9 cellular contexts compared by ENCODE assay signal in the genomic region with DNA sequence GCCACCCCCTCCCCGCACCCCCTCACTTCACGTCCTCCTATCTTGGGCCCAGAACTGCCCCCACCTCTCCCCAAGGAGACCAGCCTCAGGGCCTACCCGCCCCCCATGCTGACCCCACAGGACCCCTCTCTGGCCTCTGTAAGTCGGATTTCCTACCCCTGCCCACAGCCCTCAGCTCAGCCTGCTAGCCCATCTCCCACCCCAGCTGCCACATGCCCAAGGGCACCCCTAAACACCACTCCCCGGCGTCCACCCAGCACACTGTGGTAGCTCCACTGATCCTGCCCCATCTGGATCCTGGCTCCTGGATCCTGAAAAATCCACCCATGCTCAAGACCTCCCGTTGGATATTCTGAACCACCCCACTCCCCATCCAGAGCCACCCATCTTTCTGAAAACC. TPM values are rescaled to one million over a fixed set of nuclear protein-coding genes. Genes with fewer than 3 reads are reported as not detected.
DNase-seq lines count a peak whose midpoint lies in the region; ATAC-seq, FAIRE-seq and TF ChIP-seq lines count a peak whose summit lies in the region.
"Had no signal": no experiment of that assay in that cellular context is flagged by ENCODE, and none has a peak within 500 bp of the region (broad histone marks: within the 10 kb centered on the region; RNA-seq: fewer than 3 reads in every experiment).

No MANE protein-coding gene starts in this region.

- H3K27me3 ChIP-seq in brain microvascular endothelial cell (replicated peaks) (no peaks in the 10 kb centered on the region), muscle layer of colon (ENCODE audit: control insufficient read depth in 1 of 2, insufficient read depth in 2 of 2, low read length in 2 of 2) (no peaks in the 10 kb centered on the region)

- TF ChIP-seq CTCF in A549 (IDR thresholded peaks at IDR 0.05) (no peak), HFFc6 (IDR thresholded peaks at IDR 0.05) (no peak), brain microvascular endothelial cell (IDR thresholded peaks at IDR 0.05; ENCODE audit: low read depth, low read length, missing control alignments) (no peak)

- CTCF ChIA-PET in A549 (lab: Yijun Ruan, JAX), result interaction anchor here (1.5 to 3.3 kb wide), 4 partner anchors 22 to 262 kb away, joined by 3 to 20 read pairs (median 8); no protein-coding TSS in a partner anchor

- no peaks in the 10 kb centered on the region for H3K36me3 Mint-ChIP-seq in HFFc6 (ENCODE audit: low read depth)

- H3K9ac ChIP-seq in muscle layer of colon (ENCODE audit: low read length), result no peak overlapping the region

- H3K36me3 ChIP-seq in brain microvascular endothelial cell (replicated peaks) (no peaks in the 10 kb centered on the region), muscle layer of colon (ENCODE audit: insufficient read depth, low read length) (no peaks in the 10 kb centered on the region)

- in situ Hi-C loops in brain microvascular endothelial cell (cut with HindIII; ENCODE audit: low pct_ligation_motif_present, low sequenced_read_pairs), result no loop called here

- no peak for DNase-seq in A549 (ENCODE audit: low read depth in 1 of 2, low spot score in 1 of 2)
- DNase-seq in HFFc6, result no peak
- DNase-seq in brain microvascular endothelial cell, result no peak
- DNase-seq in HUDEP-2 (lab: John Stamatoyannopoulos, UW; ENCODE audit: unreplicated experiment in 76 of 76), result no peak
- DNase-seq in NCI-H2081 (lab: John Stamatoyannopoulos, UW), result no peak
- DNase-seq in AG20443 (ENCODE audit: low spot score), result no peak
- no peak for DNase-seq in GM19239 (ENCODE audit: insufficient read length, low spot score)
- DNase-seq: SHP77 had no signal

- peak overlapping the region; percentile 80 for H3K4me3 Mint-ChIP-seq in HFFc6

- H3K4me1 ChIP-seq in A549, result peaks cover 10% of the 10 kb centered on the region; the same call in 1 of the 3 replicates
- H3K4me1 ChIP-seq in muscle layer of colon (ENCODE audit: insufficient read depth, low read length), result peaks cover 22% of the 10 kb centered on the region

- no peak for FAIRE-seq in A549 (lab: Jason Lieb, UNC)
- FAIRE-seq in GM19239 (lab: Jason Lieb, UNC), result no peak

- ATAC-seq in A549, result no peak

- no peak for TF ChIP-seq EP300 in A549 (IDR thresholded peaks at IDR 0.05)

- peaks cover 39% of the 10 kb centered on the region for H3K4me1 Mint-ChIP-seq in HFFc6 (ENCODE audit: low read depth)

- H3K4me2 ChIP-seq in A549, result peak overlapping the region; percentile 84

- H3K9me3 ChIP-seq in A549 (no peaks in the 10 kb centered on the region), muscle layer of colon (ENCODE audit: low read length) (no peaks in the 10 kb centered on the region)

- no peak for TF ChIP-seq POLR2A in A549 (IDR thresholded peaks at IDR 0.05; ENCODE audit: low read length)

- H3K27ac ChIP-seq in A549 (peak overlapping the region in 1 of 2 experiments; percentile 85; a peak in 3 of 6 replicates), brain microvascular endothelial cell (no peak overlapping the region), muscle layer of colon (ENCODE audit: low read depth, low read length) (no peak overlapping the region)

- 59% methylated on average over 3 of the region's 7 CpGs for WGBS in A549 (ENCODE audit: missing lambda C conversion rate)

- peaks cover 11% of the 10 kb centered on the region for H3K27me3 Mint-ChIP-seq in HFFc6 (ENCODE audit: insufficient read depth)

- peak overlapping the region; percentile 39 for H3K27ac Mint-ChIP-seq in HFFc6

- no peak for TF ChIP-seq RAD21 in A549 (conservative IDR thresholded peaks at IDR 0.05 in 1 of 2, IDR thresholded peaks at IDR 0.05 in 1 of 2)

- H3K9me3 Mint-ChIP-seq in HFFc6, result no peaks in the 10 kb centered on the region

- POLR2A ChIA-PET in A549 (lab: Yijun Ruan, JAX), result no interaction called here

- H3K4me3 ChIP-seq in A549, result peak overlapping the region; percentile 89
- peak overlapping the region; percentile 65 for H3K4me3 ChIP-seq in brain microvascular endothelial cell (ENCODE audit: low read depth, low read length)
- H3K4me3 ChIP-seq in muscle layer of colon (ENCODE audit: low read depth in 1 of 2, low read length in 2 of 2), result peak overlapping the region; percentile 35 to 65

TF ChIP-seq in A549, 52 proteins besides CTCF, POLR2A, EP300 and RAD21:
- no peak for TF ChIP-seq CBX2 (IDR thresholded peaks at IDR 0.05; ENCODE audit: borderline replicate concordance, low read depth)
- TF ChIP-seq, protein P1, sequence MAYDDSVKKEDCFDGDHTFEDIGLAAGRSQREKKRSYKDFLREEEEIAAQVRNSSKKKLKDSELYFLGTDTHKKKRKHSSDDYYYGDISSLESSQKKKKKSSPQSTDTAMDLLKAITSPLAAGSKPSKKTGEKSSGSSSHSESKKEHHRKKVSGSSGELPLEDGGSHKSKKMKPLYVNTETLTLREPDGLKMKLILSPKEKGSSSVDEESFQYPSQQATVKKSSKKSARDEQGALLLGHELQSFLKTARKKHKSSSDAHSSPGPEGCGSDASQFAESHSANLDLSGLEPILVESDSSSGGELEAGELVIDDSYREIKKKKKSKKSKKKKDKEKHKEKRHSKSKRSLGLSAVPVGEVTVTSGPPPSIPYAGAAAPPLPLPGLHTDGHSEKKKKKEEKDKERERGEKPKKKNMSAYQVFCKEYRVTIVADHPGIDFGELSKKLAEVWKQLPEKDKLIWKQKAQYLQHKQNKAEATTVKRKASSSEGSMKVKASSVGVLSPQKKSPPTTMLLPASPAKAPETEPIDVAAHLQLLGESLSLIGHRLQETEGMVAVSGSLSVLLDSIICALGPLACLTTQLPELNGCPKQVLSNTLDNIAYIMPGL (CRISPR knock-in tag; IDR thresholded peaks at IDR 0.05; ENCODE audit: borderline replicate concordance), result no peak
- TF ChIP-seq, protein P2, sequence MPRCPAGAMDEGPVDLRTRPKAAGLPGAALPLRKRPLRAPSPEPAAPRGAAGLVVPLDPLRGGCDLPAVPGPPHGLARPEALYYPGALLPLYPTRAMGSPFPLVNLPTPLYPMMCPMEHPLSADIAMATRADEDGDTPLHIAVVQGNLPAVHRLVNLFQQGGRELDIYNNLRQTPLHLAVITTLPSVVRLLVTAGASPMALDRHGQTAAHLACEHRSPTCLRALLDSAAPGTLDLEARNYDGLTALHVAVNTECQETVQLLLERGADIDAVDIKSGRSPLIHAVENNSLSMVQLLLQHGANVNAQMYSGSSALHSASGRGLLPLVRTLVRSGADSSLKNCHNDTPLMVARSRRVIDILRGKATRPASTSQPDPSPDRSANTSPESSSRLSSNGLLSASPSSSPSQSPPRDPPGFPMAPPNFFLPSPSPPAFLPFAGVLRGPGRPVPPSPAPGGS (IDR thresholded peaks at IDR 0.05), result no peak
- TF ChIP-seq SREBF2 (IDR thresholded peaks at IDR 0.05), result no peak
- no peak for TF ChIP-seq RARB (CRISPR knock-in tag; IDR thresholded peaks at IDR 0.05)
- TF ChIP-seq KDM1A (IDR thresholded peaks at IDR 0.05; ENCODE audit: low read depth), result no peak

RNA-seq across cellular contexts. Expression of a gene that starts 0.8 kb away (rescaled TPM):
- 1.1 and 1.2 TPM in 2 replicates for polyA plus RNA-seq in A549 (2011; rRNA removed)
- polyA plus RNA-seq in A549 (2012; cell fraction: cytosol; rRNA removed), result 1.5 and 2.1 TPM in 2 replicates
- 2.5 and 2.6 TPM in 2 replicates for polyA plus RNA-seq in A549 (2012; cell fraction: nucleus; rRNA removed)
- polyA plus RNA-seq in A549 (2017; fragmentation: RNase III; extraction: RNeasy Plus Mini Kit Qiagen cat#74134 plus additional on column Dnase treatment), result 1.2 to 2.3 TPM (median 1.8 TPM) in 3 replicates
- polyA minus RNA-seq in A549 (2011; rRNA and poly(A)+ RNA removed), result 0.83 and 3.3 TPM in 2 replicates
- total RNA-seq in HFFc6 (2021; fragmentation: NEBNext Ultra II Directional; extraction: Animal tissue kit (Norgen Biotek cat#: 25700)), result 10 to 100 TPM; 26.4 to 33.0 (median 27.7) TPM

RNA-seq across cellular contexts. Expression of a gene that starts 43.4 kb away (rescaled TPM):
- polyA plus RNA-seq in A549 (2011; rRNA removed) (0.04 and 0.05 TPM in 2 replicates), A549 (2017; fragmentation: RNase III; extraction: RNeasy Plus Mini Kit Qiagen cat#74134 plus additional on column Dnase treatment) (0.22 to 0.35 TPM (median 0.30 TPM) in 3 replicates)
- 0.12 and 0.21 TPM in 2 replicates for polyA plus RNA-seq in A549 (2012; cell fraction: cytosol; rRNA removed)
- 0.37 and 0.41 TPM in 2 replicates for polyA plus RNA-seq in A549 (2012; cell fraction: nucleus; rRNA removed)
- polyA minus RNA-seq in A549 (2011; rRNA and poly(A)+ RNA removed), result 0.12 TPM in 1 of 2 replicates, not detected in the other
- under 1 TPM in 4 of 6 experiments, not detected in 2; 0.05 to 0.18 (median 0.09) TPM for total RNA-seq in HFFc6 (2021; fragmentation: NEBNext Ultra II Directional; extraction: Animal tissue kit (Norgen Biotek cat#: 25700))

RNA-seq across cellular contexts. Expression of a gene that starts 57.5 kb away (rescaled TPM):
- 4.0 and 5.3 TPM in 2 replicates for polyA plus RNA-seq in A549 (2011; rRNA removed)
- polyA plus RNA-seq in A549 (2012; cell fraction: cytosol; rRNA removed), result 2.4 and 4.0 TPM in 2 replicates
- 6.3 and 7.2 TPM in 2 replicates for polyA plus RNA-seq in A549 (2012; cell fraction: nucleus; rRNA removed)
- 3.7 to 4.8 TPM (median 4.4 TPM) in 3 replicates for polyA plus RNA-seq in A549 (2017; fragmentation: RNase III; extraction: RNeasy Plus Mini Kit Qiagen cat#74134 plus additional on column Dnase treatment)
- polyA minus RNA-seq in A549 (2011; rRNA and poly(A)+ RNA removed), result 3.5 and 6.8 TPM in 2 replicates
- total RNA-seq in HFFc6 (2021; fragmentation: NEBNext Ultra II Directional; extraction: Animal tissue kit (Norgen Biotek cat#: 25700)), result 1 to 10 TPM; 4.9 to 7.3 (median 6.1) TPM
